Comparison of ENCODE assay signal across 10 cellular contexts in genomic region chr4:69896530-69897116, GRCh38. TPM values are rescaled to one million over a fixed set of nuclear protein-coding genes. Genes with fewer than 3 reads are reported as not detected.
A peak's percentile ranks its signal among the peaks of the same experiment; 100 is the strongest.
DNase-seq lines count a peak whose midpoint lies in the region; ATAC-seq, FAIRE-seq and TF ChIP-seq lines count a peak whose summit lies in the region.
"Had no signal": no experiment of that assay in that cellular context is flagged by ENCODE, and none has a peak within 500 bp of the region (broad histone marks: within the 10 kb centered on the region; RNA-seq: fewer than 3 reads in every experiment).

No MANE protein-coding gene starts in this region.

- intact Hi-C loops in activated CD4-positive, alpha-beta T cell treated with anti-CD3 and anti-CD28 coated beads, Interleukin-2, amount 10 ng/mL, durations not matched to agents 24 days and 14 days (cut with micrococcal nuclease): no loop called here

- H3K27me3 Mint-ChIP-seq in activated CD4-positive, alpha-beta T cell treated with anti-CD3 and anti-CD28 coated beads, Interleukin-2, amount 10 ng/mL, durations not matched to agents 24 days and 14 days: peaks cover 6% of the 10 kb centered on the region

- peak in 1 of 2 experiments; percentile 3 for DNase-seq in A549 (ENCODE audit: low read depth in 1 of 2, low spot score in 1 of 2)
- DNase-seq in HFF-Myc (ENCODE audit: extremely low read depth, low read depth): no peak
- DNase-seq in adipocyte (ENCODE audit: low read depth): peak; percentile 67
- DNase-seq in iPS-NIHi7 (ENCODE audit: extremely low spot score): peak; percentile 13
- DNase-seq in HuH-7 (ENCODE audit: low spot score): no peak
- no peak for DNase-seq in COR-L47 (lab: John Stamatoyannopoulos, UW)
- DNase-seq in activated CD4-positive, alpha-beta T cell treated with anti-CD3 and anti-CD28 coated beads, Interleukin-2, amount 10 ng/mL, durations not matched to agents 24 days and 14 days: no peak
- DNase-seq: activated CD8-positive, alpha-beta memory T cell treated with anti-CD3 and anti-CD28 coated beads for 24 hours had no signal

- no peak overlapping the region for H3K4me3 Mint-ChIP-seq in activated CD4-positive, alpha-beta T cell treated with anti-CD3 and anti-CD28 coated beads, Interleukin-2, amount 10 ng/mL, durations not matched to agents 24 days and 14 days
- H3K4me3 Mint-ChIP-seq: CD14-positive monocyte had no signal

- TF ChIP-seq CTCF in A549 (IDR thresholded peaks at IDR 0.05) (peak; percentile 25; the same call in 1 of the 3 replicates), HFF-Myc (IDR thresholded peaks at IDR 0.05; ENCODE audit: low read depth, low read length, missing control alignments) (peak; percentile 7)

- H3K4me3 ChIP-seq in A549 (no peak overlapping the region), HFF-Myc (replicated peaks; ENCODE audit: low read depth, low read length) (no peak overlapping the region), adipocyte (ENCODE audit: low read length) (no peak overlapping the region)

- CTCF ChIA-PET in A549 (lab: Yijun Ruan, JAX): no interaction called here

- H3K27ac Mint-ChIP-seq in activated CD4-positive, alpha-beta T cell treated with anti-CD3 and anti-CD28 coated beads, Interleukin-2, amount 10 ng/mL, durations not matched to agents 24 days and 14 days: no peak overlapping the region

- H3K9me3 ChIP-seq in A549: no peaks in the 10 kb centered on the region
- no peaks in the 10 kb centered on the region for H3K9me3 ChIP-seq in adipocyte (ENCODE audit: control insufficient read depth, low read length)

- no peaks in the 10 kb centered on the region for H3K4me1 Mint-ChIP-seq in activated CD4-positive, alpha-beta T cell treated with anti-CD3 and anti-CD28 coated beads, Interleukin-2, amount 10 ng/mL, durations not matched to agents 24 days and 14 days
- H3K4me1 Mint-ChIP-seq: CD14-positive monocyte had no signal

- no peaks in the 10 kb centered on the region for H3K27me3 ChIP-seq in adipocyte (replicated peaks; ENCODE audit: control insufficient read depth, insufficient read depth, low read length)

- POLR2A ChIA-PET in A549 (lab: Yijun Ruan, JAX): no interaction called here

- no peaks in the 10 kb centered on the region for H3K9me3 Mint-ChIP-seq in activated CD4-positive, alpha-beta T cell treated with anti-CD3 and anti-CD28 coated beads, Interleukin-2, amount 10 ng/mL, durations not matched to agents 24 days and 14 days
- H3K9me3 Mint-ChIP-seq: CD14-positive monocyte had no signal

- ATAC-seq in A549: no peak
- no peak for ATAC-seq in HG03520 (IDR thresholded peaks at IDR 0.05; ENCODE audit: unreplicated experiment)

- no peak overlapping the region for H3K9ac ChIP-seq in adipocyte (ENCODE audit: low read length)

- no peaks in the 10 kb centered on the region for H3K36me3 ChIP-seq in adipocyte (ENCODE audit: control insufficient read depth, insufficient read depth, low read length, severe bottlenecking)

- TF ChIP-seq RAD21 in A549 (conservative IDR thresholded peaks at IDR 0.05 in 1 of 2, IDR thresholded peaks at IDR 0.05 in 1 of 2): peak; percentile 38 to 39; a peak in 4 of 5 replicates

- no peaks in the 10 kb centered on the region for H3K4me1 ChIP-seq in A549
- no peaks in the 10 kb centered on the region for H3K4me1 ChIP-seq in adipocyte (ENCODE audit: control insufficient read depth, insufficient read depth, low read length)

- no peak for TF ChIP-seq EP300 in A549 (IDR thresholded peaks at IDR 0.05)

- H3K36me3 Mint-ChIP-seq in activated CD4-positive, alpha-beta T cell treated with anti-CD3 and anti-CD28 coated beads, Interleukin-2, amount 10 ng/mL, durations not matched to agents 24 days and 14 days (ENCODE audit: low read depth): no peaks in the 10 kb centered on the region
- H3K36me3 Mint-ChIP-seq: CD14-positive monocyte had no signal

- no peak overlapping the region for H3K27ac ChIP-seq in A549

- H3K4me2 ChIP-seq in A549: no peak overlapping the region

- FAIRE-seq in A549 (lab: Jason Lieb, UNC): no peak

- TF ChIP-seq POLR2A in A549 (IDR thresholded peaks at IDR 0.05; ENCODE audit: low read length): no peak

TF ChIP-seq in A549, 52 proteins besides CTCF, POLR2A, EP300 and RAD21:
- peak; percentile 22; the same call in 1 of the 3 replicates for TF ChIP-seq SMC3 (IDR thresholded peaks at IDR 0.05)
- TF ChIP-seq FOSL2 (IDR thresholded peaks at IDR 0.05): no peak
- no peak for TF ChIP-seq FOSL2 (CRISPR knock-in tag; IDR thresholded peaks at IDR 0.05)

RNA-seq across cellular contexts. Expression of gene CSN1S1, which starts 34.2 kb away (rescaled TPM):
- polyA plus RNA-seq in A549 (2011; rRNA removed): not detected in 2 replicates
- not detected in 2 replicates for polyA plus RNA-seq in A549 (2012; cell fraction: cytosol; rRNA removed)
- not detected in 2 replicates for polyA plus RNA-seq in A549 (2012; cell fraction: nucleus; rRNA removed)
- not detected in 3 replicates for polyA plus RNA-seq in A549 (2017; fragmentation: RNase III; extraction: RNeasy Plus Mini Kit Qiagen cat#74134 plus additional on column Dnase treatment)
- not detected in 2 replicates for polyA minus RNA-seq in A549 (2011; rRNA and poly(A)+ RNA removed)
- not detected in 2 replicates for total RNA-seq in activated CD4-positive, alpha-beta T cell treated with anti-CD3 and anti-CD28 coated beads, Interleukin-2, amount 10 ng/mL, durations not matched to agents 24 days and 14 days
- polyA plus RNA-seq: CD14-positive monocyte had no signal

RNA-seq across cellular contexts. Expression of gene SULT1E1, which starts 36.7 kb away (rescaled TPM):
- polyA plus RNA-seq in A549 (2011; rRNA removed): 0.08 TPM in 1 of 2 replicates, not detected in the other
- polyA plus RNA-seq in A549 (2012; cell fraction: cytosol; rRNA removed): not detected in 2 replicates
- polyA plus RNA-seq in A549 (2012; cell fraction: nucleus; rRNA removed): not detected in 2 replicates
- polyA plus RNA-seq in A549 (2017; fragmentation: RNase III; extraction: RNeasy Plus Mini Kit Qiagen cat#74134 plus additional on column Dnase treatment): not detected in 3 replicates
- not detected in 2 replicates for polyA minus RNA-seq in A549 (2011; rRNA and poly(A)+ RNA removed)
- total RNA-seq in activated CD4-positive, alpha-beta T cell treated with anti-CD3 and anti-CD28 coated beads, Interleukin-2, amount 10 ng/mL, durations not matched to agents 24 days and 14 days: not detected in 2 replicates
- polyA plus RNA-seq: CD14-positive monocyte had no signal

Comparison
In these comparisons a context has a peak if more than half of its experiments do, and no peak if none do; other contexts are left out.
1. DNase-seq: peak in adipocyte (single experiment) and iPS-NIHi7 (single experiment); none in HFF-Myc (single experiment), HuH-7 (single experiment), COR-L47 (single experiment) and activated CD4-positive, alpha-beta T cell treated with anti-CD3 and anti-CD28 coated beads, Interleukin-2, amount 10 ng/mL, durations not matched to agents 24 days and 14 days (single experiment).